ENCODE assay signal across 22 cellular contexts in the genomic region with DNA sequence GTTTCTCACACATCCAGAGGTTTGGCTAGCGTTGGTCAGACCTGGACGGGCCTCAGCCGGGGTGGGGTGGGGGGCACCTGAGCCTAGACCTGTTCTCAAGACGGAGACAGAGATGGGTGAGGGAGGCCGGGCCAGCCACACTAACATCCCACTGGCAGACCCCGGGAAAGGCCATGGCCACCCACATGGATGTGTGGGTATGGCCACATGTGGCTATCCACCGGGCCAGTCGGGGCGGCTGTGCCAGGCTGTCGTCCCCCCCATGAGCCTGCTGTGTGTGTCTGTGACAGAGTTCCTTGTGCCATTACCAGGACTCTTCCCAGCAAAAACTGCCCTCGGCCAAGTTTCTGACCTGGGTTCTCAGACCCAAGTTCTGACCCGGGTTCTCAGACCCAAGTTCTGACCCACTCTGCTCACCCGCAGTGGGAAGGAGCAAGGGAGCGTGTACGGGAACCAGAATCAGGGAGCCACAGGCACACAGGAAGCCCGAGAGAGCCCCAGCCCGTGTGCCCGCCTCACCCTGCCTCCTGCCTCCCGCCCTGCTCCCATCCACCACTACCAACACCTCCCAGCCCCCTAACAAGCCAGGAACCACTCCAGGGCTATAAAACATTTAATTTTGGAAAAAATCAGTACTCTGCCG.
"Had no signal": no experiment of that assay in that cellular context is flagged by ENCODE, and none has a peak within 500 bp of the region (broad histone marks: within the 10 kb centered on the region; RNA-seq: fewer than 3 reads in every experiment).

No MANE protein-coding gene starts in this region.

- H3K4me3 Mint-ChIP-seq: naive thymus-derived CD8-positive, alpha-beta T cell; stimulated activated effector memory CD8-positive, alpha-beta T cell treated with anti-CD3 and anti-CD28 coated beads, Interleukin-12 subunit alpha, Interleukin-12 subunit beta, amount 100 ng/mL, for 72 hours; type B pancreatic cell had no signal

- H3K36me3 Mint-ChIP-seq: naive thymus-derived CD8-positive, alpha-beta T cell; stimulated activated effector memory CD8-positive, alpha-beta T cell treated with anti-CD3 and anti-CD28 coated beads, Interleukin-12 subunit alpha, Interleukin-12 subunit beta, amount 100 ng/mL, for 72 hours; type B pancreatic cell had no signal

- H3K4me1 Mint-ChIP-seq: naive thymus-derived CD8-positive, alpha-beta T cell; stimulated activated effector memory CD8-positive, alpha-beta T cell treated with anti-CD3 and anti-CD28 coated beads, Interleukin-12 subunit alpha, Interleukin-12 subunit beta, amount 100 ng/mL, for 72 hours had no signal

- FAIRE-seq: endometrium, frontal cortex, islet of Langerhans had no signal

- H3K36me3 ChIP-seq: heart right ventricle, left lung, ovary, suprapubic skin, thyroid gland had no signal

- H3K9me3 Mint-ChIP-seq: naive thymus-derived CD8-positive, alpha-beta T cell; stimulated activated effector memory CD8-positive, alpha-beta T cell treated with anti-CD3 and anti-CD28 coated beads, Interleukin-12 subunit alpha, Interleukin-12 subunit beta, amount 100 ng/mL, for 72 hours; type B pancreatic cell had no signal

- H3K4me2 ChIP-seq: smooth muscle cell had no signal

- H3K4me3 ChIP-seq: heart right ventricle, left lung, lung, ovary, smooth muscle cell, suprapubic skin, thyroid gland had no signal

- ATAC-seq: esophagus mucosa; heart right ventricle; left lung; naive thymus-derived CD8-positive, alpha-beta T cell; right cardiac atrium; stimulated activated effector memory CD8-positive, alpha-beta T cell treated with anti-CD3 and anti-CD28 coated beads, Interleukin-12 subunit alpha, Interleukin-12 subunit beta, amount 100 ng/mL, for 72 hours; stimulated activated naive CD8-positive, alpha-beta T cell treated with anti-CD3 and anti-CD28 coated beads, Interleukin-15, Interleukin-2, amounts not matched to agents 100 U/mL and 50 U/mL, for 24 hours had no signal

- H3K9me3 ChIP-seq: heart right ventricle, left lung, ovary, suprapubic skin, thyroid gland had no signal

- DNase-seq: cortex of kidney; effector memory CD4-positive, alpha-beta T cell; heart right ventricle; hypothalamus; mesenchymal stem cell; naive thymus-derived CD8-positive, alpha-beta T cell; right cardiac atrium; stimulated activated CD4-positive, alpha-beta T cell treated with anti-CD3 and anti-CD28 coated beads, Interleukin-4, amount 100 ng/mL, for 1 hour; stimulated activated CD8-positive, alpha-beta memory T cell treated with anti-CD3 and anti-CD28 coated beads, Interleukin-4, amount 100 ng/mL, for 48 hours; stimulated activated naive CD8-positive, alpha-beta T cell treated with anti-CD3 and anti-CD28 coated beads, Interleukin-15, Interleukin-2, amounts not matched to agents 100 U/mL and 50 U/mL, for 24 hours; thyroid gland had no signal

- H3K27ac ChIP-seq: heart right ventricle, left lung, ovary, suprapubic skin, thyroid gland had no signal

- H3K4me1 ChIP-seq: heart right ventricle, left lung, thyroid gland had no signal

- H3K27me3 ChIP-seq: ovary, thyroid gland had no signal
